In genomic region chr12:7018350-7019042, GRCh38 we compare ENCODE assay signal across 8 cellular contexts. TPM values are rescaled to one million over a fixed set of nuclear protein-coding genes. Genes with fewer than 3 reads are reported as not detected.
A peak's percentile ranks its signal among the peaks of the same experiment; 100 is the strongest.
DNase-seq lines count a peak whose midpoint lies in the region; ATAC-seq, FAIRE-seq and TF ChIP-seq lines count a peak whose summit lies in the region.

LPCAT3 (minus strand) TSS chr12:7018476; CDS start chr12:7018424, 52 bp downstream.

- CTCF ChIA-PET in activated CD4-positive, alpha-beta T cell treated with anti-CD3 and anti-CD28 coated beads for 36 hours (lab: Charles Lee) = interaction anchor here (0.5 to 2.4 kb wide), 27 partner anchors 8 to 603 kb away, joined by 3 to 13 read pairs (median 3); partner anchors contain the start of genes C12orf57, C1R, RNU7-1 and SPSB2

- H3K4me3 Mint-ChIP-seq in activated CD4-positive, alpha-beta T cell treated with anti-CD3 and anti-CD28 coated beads for 36 hours = peak within 1 kb of the TSS; percentile 83

- ATAC-seq in HG03457 (IDR thresholded peaks at IDR 0.05; ENCODE audit: unreplicated experiment) = peak; percentile 85
- peak; percentile 98 for ATAC-seq in activated CD4-positive, alpha-beta T cell treated with anti-CD3 and anti-CD28 coated beads for 36 hours

- TF ChIP-seq CTCF in choroid plexus epithelial cell (conservative IDR thresholded peaks at IDR 0.05; ENCODE audit: low read depth, low read length) = peak; percentile 80

- H3K9me3 ChIP-seq in BLaER1 = no peaks in the 10 kb centered on the region

- intact Hi-C loops in activated CD4-positive, alpha-beta T cell treated with anti-CD3 and anti-CD28 coated beads for 36 hours (cut with DNase I, micrococcal nuclease) = loop anchor here (1.0 to 5.0 kb wide), 17 partner anchors 48 to 1064 kb away; partner anchors contain the start of genes EMG1 (in 2 of the 2), PHB2 (in 2 of the 2), C12orf57 (in 1 of the 2) and C1R (in 1 of the 2)

- peak within 1 kb of the TSS; percentile 84 for H3K27ac ChIP-seq in BLaER1

- FAIRE-seq in GM19239 (lab: Jason Lieb, UNC) = peak; percentile 94

- H3K27me3 ChIP-seq in BLaER1 = no peaks in the 10 kb centered on the region

- H3K36me3 ChIP-seq in BLaER1 = peaks cover 22% of the 10 kb centered on the region

- peaks cover 6% of the 10 kb centered on the region for H3K36me3 Mint-ChIP-seq in activated CD4-positive, alpha-beta T cell treated with anti-CD3 and anti-CD28 coated beads for 36 hours (ENCODE audit: low read depth)

- peaks cover 32% of the 10 kb centered on the region for H4K20me1 ChIP-seq in BLaER1

- peaks cover 40% of the 10 kb centered on the region for H3K4me1 ChIP-seq in BLaER1

- H3K9me3 Mint-ChIP-seq in activated CD4-positive, alpha-beta T cell treated with anti-CD3 and anti-CD28 coated beads for 36 hours (ENCODE audit: low read depth) = no peaks in the 10 kb centered on the region

- H3K9ac ChIP-seq in BLaER1 = peak within 1 kb of the TSS; percentile 84

- DNase-seq in GM19239 (ENCODE audit: insufficient read length, low spot score) (peak; percentile 92), NCI-H524 (lab: John Stamatoyannopoulos, UW) (peak; percentile 86 to 92), choroid plexus epithelial cell (ENCODE audit: low read depth) (peak; percentile 96), kidney glomerular epithelial cell (lab: John Stamatoyannopoulos, UW) (peak; percentile 99)
- peak; percentile 98 for DNase-seq in activated CD4-positive, alpha-beta T cell treated with anti-CD3 and anti-CD28 coated beads for 36 hours
- DNase-seq in stimulated activated CD4-positive, alpha-beta T cell treated with anti-CD3 and anti-CD28 coated beads, Interleukin-1b, Interleukin-23, amount 100 ng/mL, for 1 hour (ENCODE audit: low read depth in 2 of 2) = peak; percentile 89 to 93

- peak within 1 kb of the TSS; percentile 77 for H3K4me3 ChIP-seq in BLaER1
- peak within 1 kb of the TSS; percentile 83 for H3K4me3 ChIP-seq in choroid plexus epithelial cell (ENCODE audit: low read depth, low read length)

- H3K27ac Mint-ChIP-seq in activated CD4-positive, alpha-beta T cell treated with anti-CD3 and anti-CD28 coated beads for 36 hours = peak within 1 kb of the TSS; percentile 80

- H3K4me1 Mint-ChIP-seq in activated CD4-positive, alpha-beta T cell treated with anti-CD3 and anti-CD28 coated beads for 36 hours = peaks cover 29% of the 10 kb centered on the region

- H3K27me3 Mint-ChIP-seq in activated CD4-positive, alpha-beta T cell treated with anti-CD3 and anti-CD28 coated beads for 36 hours = no peaks in the 10 kb centered on the region

- POLR2A ChIA-PET in activated CD4-positive, alpha-beta T cell treated with anti-CD3 and anti-CD28 coated beads for 36 hours (lab: Charles Lee) = interaction anchor here (0.6 to 1.4 kb wide), 2 partner anchors 74 to 83 kb away, joined by 3 to 17 read pairs; partner anchors contain the start of genes C12orf57 and RNU7-1

- H3K4me2 ChIP-seq in BLaER1 = peak within 1 kb of the TSS; percentile 94

RNA-seq across cellular contexts. Expression of gene LPCAT3, which starts in this region (rescaled TPM):
- 10 to 100 TPM; 20.8 to 28.0 TPM for total RNA-seq in activated CD4-positive, alpha-beta T cell treated with anti-CD3 and anti-CD28 coated beads for 36 hours

Comparison
In these comparisons a context has a peak if more than half of its experiments do, and no peak if none do; other contexts are left out.
1. Peak in every context shown above with its lines: DNase-seq, ATAC-seq, H3K4me3 ChIP-seq and H3K27ac ChIP-seq.